In the genomic region with DNA sequence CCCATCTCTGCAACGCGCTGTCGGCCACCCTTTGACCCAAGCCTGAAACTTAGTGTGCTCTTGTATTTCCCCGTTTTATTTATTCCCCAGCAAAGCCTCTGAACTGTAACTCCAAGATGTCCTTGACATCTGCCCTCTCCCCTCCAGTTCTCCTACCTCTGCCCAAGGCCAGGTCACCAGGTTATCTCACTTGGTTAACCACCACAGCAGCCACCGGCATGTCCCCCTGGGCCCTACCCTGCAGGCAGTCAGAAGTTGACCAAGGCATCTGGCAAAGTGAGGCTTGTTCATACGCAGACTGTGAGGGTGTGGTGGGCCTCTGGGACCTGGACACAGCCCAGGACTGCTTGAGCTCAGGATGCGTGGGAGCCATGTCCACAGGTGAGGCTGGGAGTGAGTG, we compare ENCODE assay signal across 22 cellular contexts.
"Had no signal": no experiment of that assay in that cellular context is flagged by ENCODE, and none has a peak within 500 bp of the region (broad histone marks: within the 10 kb centered on the region; RNA-seq: fewer than 3 reads in every experiment).

No MANE protein-coding gene starts in this region.

- ATAC-seq: activated T-helper 17 cell treated with anti-CD3 and anti-CD28 coated beads, Interleukin-2, amount 50 U/mL, for 72 hours; natural killer cell; stimulated activated naive B cell treated with anti-CD40 and anti-IgM and Interleukin-4, amounts not matched to agents 10 μg/mL and 1 μg/mL and 100 μg/mL, for 72 hours; WTC11 had no signal

- H3K4me3 ChIP-seq: adrenal gland, ascending aorta, left lung, lung, ovary, psoas muscle, transverse colon, vagina had no signal

- H3K27me3 ChIP-seq: adrenal gland, ascending aorta, ovary, transverse colon, vagina had no signal

- H3K4me3 Mint-ChIP-seq: activated naive CD8-positive, alpha-beta T cell; activated T-cell treated with anti-CD3 and anti-CD28 coated beads, Interleukin-2, amount 50 U/mL, for 24 hours; activated T-helper 17 cell treated with anti-CD3 and anti-CD28 coated beads, Interleukin-2, amount 50 U/mL, for 72 hours; central memory CD8-positive, alpha-beta T cell; mesothelial cell of epicardium; natural killer cell; stimulated activated naive B cell treated with anti-CD40 and anti-IgM and Interleukin-4, amounts not matched to agents 10 μg/mL and 1 μg/mL and 100 μg/mL, for 72 hours; WTC11 had no signal

- H3K27ac Mint-ChIP-seq: activated naive CD8-positive, alpha-beta T cell; activated T-cell treated with anti-CD3 and anti-CD28 coated beads, Interleukin-2, amount 50 U/mL, for 24 hours; activated T-helper 17 cell treated with anti-CD3 and anti-CD28 coated beads, Interleukin-2, amount 50 U/mL, for 72 hours; mesothelial cell of epicardium; stimulated activated naive B cell treated with anti-CD40 and anti-IgM and Interleukin-4, amounts not matched to agents 10 μg/mL and 1 μg/mL and 100 μg/mL, for 72 hours; WTC11 had no signal

- H3K4me1 Mint-ChIP-seq: activated T-helper 17 cell treated with anti-CD3 and anti-CD28 coated beads, Interleukin-2, amount 50 U/mL, for 72 hours; stimulated activated naive B cell treated with anti-CD40 and anti-IgM and Interleukin-4, amounts not matched to agents 10 μg/mL and 1 μg/mL and 100 μg/mL, for 72 hours had no signal

- H3K9me3 ChIP-seq: adrenal gland, ascending aorta, left lung, ovary, psoas muscle, transverse colon, vagina had no signal

- H3K36me3 ChIP-seq: adrenal gland, ascending aorta, breast epithelium, left lung, ovary, transverse colon, vagina had no signal

- H3K27ac ChIP-seq: ascending aorta, foreskin keratinocyte, left lung, psoas muscle had no signal

- H3K36me3 Mint-ChIP-seq: activated naive CD8-positive, alpha-beta T cell; mesothelial cell of epicardium; natural killer cell had no signal

- DNase-seq: activated CD8-positive, alpha-beta memory T cell treated with anti-CD3 and anti-CD28 coated beads for 24 hours; activated CD8-positive, alpha-beta memory T cell treated with anti-CD3 and anti-CD28 coated beads, Interleukin-2, amount 50 U/mL, for 4 hours; activated T-cell treated with anti-CD3 and anti-CD28 coated beads, Interleukin-2, amount 50 U/mL, for 24 hours; effector memory CD4-positive, alpha-beta T cell; left lung; natural killer cell; psoas muscle; small intestine; stimulated activated naive B cell treated with anti-CD40 and anti-IgM and Interleukin-4, amounts not matched to agents 10 μg/mL and 1 μg/mL and 100 μg/mL, for 72 hours; transverse colon had no signal

- H3K4me1 ChIP-seq: adrenal gland, ascending aorta, breast epithelium, foreskin keratinocyte, psoas muscle had no signal

- H3K9me3 Mint-ChIP-seq: activated T-helper 17 cell treated with anti-CD3 and anti-CD28 coated beads, Interleukin-2, amount 50 U/mL, for 72 hours; central memory CD8-positive, alpha-beta T cell; natural killer cell had no signal
